ENCODE assay signal across 1 cellular context in genomic region chr9:9799287-9799686, GRCh38.
TF ChIP-seq lines count a peak whose summit lies in the region.

No MANE protein-coding gene starts in this region.

TF ChIP-seq in GM23338, 12 proteins besides CTCF, POLR2A, EP300 and RAD21 (continued from another document):
- TF ChIP-seq ETS1 (IDR thresholded peaks at IDR 0.05) (no peak), EZH2phosphoT487 (IDR thresholded peaks at IDR 0.05; ENCODE audit: unreplicated experiment) (no peak), JUNB (IDR thresholded peaks at IDR 0.05; ENCODE audit: unreplicated experiment) (no peak)
